18 cellular contexts compared by ENCODE assay signal in the genomic region with DNA sequence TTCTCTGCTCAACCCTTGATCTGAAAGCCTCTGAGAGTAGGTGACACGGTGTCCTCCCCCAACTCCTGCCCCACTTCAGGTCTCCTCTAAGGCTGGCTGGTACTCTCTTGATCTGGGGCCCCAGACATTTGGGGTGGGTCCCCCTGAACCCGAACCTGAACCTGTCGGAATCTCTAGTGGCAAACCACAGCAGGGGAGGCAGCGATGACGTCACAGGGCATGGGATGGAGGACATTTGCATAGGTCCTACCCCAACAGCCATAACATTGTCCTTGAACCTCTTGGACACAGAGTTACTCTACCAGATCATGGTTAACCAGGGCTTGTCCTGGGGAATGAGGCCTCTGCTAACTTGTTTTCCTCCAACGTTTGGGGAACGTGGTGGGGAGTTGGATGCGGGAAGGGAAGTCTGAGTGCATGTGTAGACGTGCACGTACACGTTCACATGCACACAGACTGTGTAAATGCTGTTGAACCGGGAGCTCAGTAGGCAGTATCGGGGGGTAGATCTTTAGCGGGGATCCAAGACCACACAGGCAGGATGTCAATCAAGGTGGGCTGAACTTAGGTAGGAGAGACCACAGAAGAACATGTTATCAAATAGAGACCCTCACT. TPM values are rescaled to one million over a fixed set of nuclear protein-coding genes. Genes with fewer than 3 reads are reported as not detected.
DNase-seq lines count a peak whose midpoint lies in the region; ATAC-seq, FAIRE-seq and TF ChIP-seq lines count a peak whose summit lies in the region.
"Had no signal": no experiment of that assay in that cellular context is flagged by ENCODE, and none has a peak within 500 bp of the region (broad histone marks: within the 10 kb centered on the region; RNA-seq: fewer than 3 reads in every experiment).

No MANE protein-coding gene starts in this region.

- no peak for TF ChIP-seq CTCF in bronchial epithelial cell (IDR thresholded peaks at IDR 0.05; ENCODE audit: insufficient read depth, low read length, severe bottlenecking)
- no peak for TF ChIP-seq CTCF in lower lobe of right lung (IDR thresholded peaks at IDR 0.05)

- H3K36me3 ChIP-seq in bronchial epithelial cell (ENCODE audit: control insufficient read depth, insufficient read depth, low read length) (no peaks in the 10 kb centered on the region), lower lobe of right lung (no peaks in the 10 kb centered on the region)
- H3K36me3 ChIP-seq: BLaER1 had no signal

- intact Hi-C loops in Right ventricle myocardium inferior (cut with DNase I) (no loop called here), left cardiac atrium (cut with DNase I) (no loop called here), lower lobe of right lung (cut with DNase I) (no loop called here)

- H3K4me3 Mint-ChIP-seq in stimulated activated naive CD8-positive, alpha-beta T cell treated with anti-CD3 and anti-CD28 coated beads, Interleukin-15, amount 100 ng/mL, for 72 hours, result no peak overlapping the region
- H3K4me3 Mint-ChIP-seq: CD14-positive monocyte; CD4-positive, alpha-beta memory T cell; HFFc6 had no signal

- no peak overlapping the region for H3K27ac ChIP-seq in lower lobe of right lung
- H3K27ac ChIP-seq: BLaER1, GM23248 had no signal

- no peaks in the 10 kb centered on the region for H3K27me3 Mint-ChIP-seq in stimulated activated naive CD8-positive, alpha-beta T cell treated with anti-CD3 and anti-CD28 coated beads, Interleukin-15, amount 100 ng/mL, for 72 hours
- H3K27me3 Mint-ChIP-seq: CD4-positive, alpha-beta memory T cell had no signal

- H3K27ac Mint-ChIP-seq in stimulated activated naive CD8-positive, alpha-beta T cell treated with anti-CD3 and anti-CD28 coated beads, Interleukin-15, amount 100 ng/mL, for 72 hours, result no peak overlapping the region
- H3K27ac Mint-ChIP-seq: CD14-positive monocyte, HFFc6 had no signal

- no peaks in the 10 kb centered on the region for H3K9me3 ChIP-seq in lower lobe of right lung
- H3K9me3 ChIP-seq: BLaER1 had no signal

- H3K4me1 Mint-ChIP-seq in stimulated activated naive CD8-positive, alpha-beta T cell treated with anti-CD3 and anti-CD28 coated beads, Interleukin-15, amount 100 ng/mL, for 72 hours, result peaks cover 27% of the 10 kb centered on the region

- H3K9me3 Mint-ChIP-seq in stimulated activated naive CD8-positive, alpha-beta T cell treated with anti-CD3 and anti-CD28 coated beads, Interleukin-15, amount 100 ng/mL, for 72 hours, result no peaks in the 10 kb centered on the region
- H3K9me3 Mint-ChIP-seq: CD14-positive monocyte; CD4-positive, alpha-beta memory T cell; HFFc6 had no signal

- FAIRE-seq in bronchial epithelial cell (lab: Jason Lieb, UNC) (peak; percentile 43), urothelium cell line (lab: Jason Lieb, UNC) (peak; percentile 23)
- FAIRE-seq: G401.6 had no signal

- DNase-seq in Right ventricle myocardium inferior (ENCODE audit: missing footprints), result peak; percentile 27
- DNase-seq in left cardiac atrium, result no peak
- peak; percentile 53 for DNase-seq in bronchial epithelial cell (ENCODE audit: low read depth)
- DNase-seq in lower lobe of right lung, result peak; percentile 18
- DNase-seq in urothelium cell line (ENCODE audit: low spot score), result no peak
- no peak for DNase-seq in stimulated activated naive CD8-positive, alpha-beta T cell treated with anti-CD3 and anti-CD28 coated beads, Interleukin-15, amount 100 ng/mL, for 72 hours
- DNase-seq: 8988T; CD4-positive, alpha-beta memory T cell; DMS 273 treated with DMSO at 0.1 percent for 48 hours; GM23248; H7; HFFc6 had no signal

- ATAC-seq in Right ventricle myocardium inferior (no peak), left cardiac atrium (no peak), lower lobe of right lung (no peak), HG03460 (IDR thresholded peaks at IDR 0.05; ENCODE audit: unreplicated experiment) (no peak), GM21390 (IDR thresholded peaks at IDR 0.05; ENCODE audit: unreplicated experiment) (no peak)
- no peak for ATAC-seq in stimulated activated naive CD8-positive, alpha-beta T cell treated with anti-CD3 and anti-CD28 coated beads, Interleukin-15, amount 100 ng/mL, for 72 hours
- ATAC-seq: HCT116 had no signal

- no peaks in the 10 kb centered on the region for H3K27me3 ChIP-seq in bronchial epithelial cell (ENCODE audit: control insufficient read depth, insufficient read depth, low read length)
- H3K27me3 ChIP-seq in lower lobe of right lung (ENCODE audit: low read depth), result no peaks in the 10 kb centered on the region
- H3K27me3 ChIP-seq: BLaER1 had no signal

- no peak overlapping the region for H3K4me3 ChIP-seq in bronchial epithelial cell (ENCODE audit: low read depth, low read length)
- no peak overlapping the region for H3K4me3 ChIP-seq in lower lobe of right lung
- H3K4me3 ChIP-seq: BLaER1, GM23248 had no signal

- H3K4me1 ChIP-seq in lower lobe of right lung, result no peaks in the 10 kb centered on the region

RNA-seq across cellular contexts. Expression of a gene that starts 32.4 kb away (rescaled TPM):
- total RNA-seq in Right ventricle myocardium inferior (40.6 TPM), left cardiac atrium (10 to 100 TPM; 22.9 to 26.5 TPM), bronchial epithelial cell (4.7 and 5.0 TPM in 2 replicates), lower lobe of right lung (13.9 TPM)
- total RNA-seq: GM23248 had no signal

RNA-seq across cellular contexts. Expression of a gene that starts 46.2 kb away (rescaled TPM):
- total RNA-seq in Right ventricle myocardium inferior (2.8 TPM), left cardiac atrium (1 to 10 TPM; 1.3 to 1.4 TPM), bronchial epithelial cell (under 0.01 TPM in 2 replicates), lower lobe of right lung (0.89 TPM)
- total RNA-seq: GM23248 had no signal

Comparison
In these comparisons a context has a peak if more than half of its experiments do, and no peak if none do; other contexts are left out.
1. DNase-seq: peak in Right ventricle myocardium inferior (single experiment), bronchial epithelial cell (single experiment) and lower lobe of right lung (single experiment); none in left cardiac atrium (single experiment), urothelium cell line (single experiment) and stimulated activated naive CD8-positive, alpha-beta T cell treated with anti-CD3 and anti-CD28 coated beads, Interleukin-15, amount 100 ng/mL, for 72 hours (0 of 2).